In the genomic region with DNA sequence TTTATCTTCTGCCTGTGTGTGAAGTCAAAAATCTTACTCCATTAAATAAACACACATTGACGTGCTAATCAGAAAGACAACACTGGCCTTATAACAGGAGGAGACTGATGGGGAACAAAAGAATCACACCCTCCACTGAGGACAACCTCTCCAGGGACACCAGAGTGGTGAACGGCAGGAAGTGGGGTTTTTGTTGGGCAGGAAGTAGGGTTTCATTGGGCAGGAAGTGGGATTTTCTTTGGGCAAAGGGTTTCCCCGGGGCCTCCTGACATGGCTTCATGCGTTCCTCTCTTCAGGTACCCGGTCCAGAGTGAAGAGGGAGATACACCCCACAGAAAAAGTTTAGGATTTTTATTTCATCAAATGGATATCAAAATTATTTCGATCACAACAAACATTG, we compare ENCODE assay signal across 22 cellular contexts. TPM values are rescaled to one million over a fixed set of nuclear protein-coding genes. Genes with fewer than 3 reads are reported as not detected.
DNase-seq lines count a peak whose midpoint lies in the region; ATAC-seq and TF ChIP-seq lines count a peak whose summit lies in the region.
"Had no signal": no experiment of that assay in that cellular context is flagged by ENCODE, and none has a peak within 500 bp of the region (broad histone marks: within the 10 kb centered on the region; RNA-seq: fewer than 3 reads in every experiment).

No MANE protein-coding gene starts in this region.

- peak overlapping the region; percentile 6 for H3K4me3 Mint-ChIP-seq in activated naive CD4-positive, alpha-beta T cell treated with anti-CD3 and anti-CD28 coated beads, Interleukin-2, amount 50 U/mL, for 24 hours
- H3K4me3 Mint-ChIP-seq in activated CD8-positive, alpha-beta T cell treated with anti-CD3 and anti-CD28 coated beads for 36 hours: no peak overlapping the region
- H3K4me3 Mint-ChIP-seq in stimulated activated naive B cell treated with anti-CD40 and anti-IgM and Interleukin-4, amounts not matched to agents 10 μg/mL and 1 μg/mL and 100 μg/mL, for 72 hours: peak overlapping the region in 1 of 2 donors; percentile 52
- H3K4me3 Mint-ChIP-seq: neural crest cell had no signal

- no peak for TF ChIP-seq CTCF in activated CD8-positive, alpha-beta T cell treated with anti-CD3 and anti-CD28 coated beads for 36 hours (IDR thresholded peaks at IDR 0.05)
- TF ChIP-seq CTCF in prostate gland (IDR thresholded peaks at IDR 0.05): no peak

- POLR2A ChIA-PET in activated CD8-positive, alpha-beta T cell treated with anti-CD3 and anti-CD28 coated beads for 36 hours (lab: Charles Lee): no interaction called here
- POLR2A ChIA-PET in HEK293T (lab: Yijun Ruan, JAX): no interaction called here

- H3K4me1 Mint-ChIP-seq in activated naive CD4-positive, alpha-beta T cell treated with anti-CD3 and anti-CD28 coated beads, Interleukin-2, amount 50 U/mL, for 24 hours: peaks cover 20% of the 10 kb centered on the region
- peaks cover 16% of the 10 kb centered on the region for H3K4me1 Mint-ChIP-seq in activated CD8-positive, alpha-beta T cell treated with anti-CD3 and anti-CD28 coated beads for 36 hours (ENCODE audit: low read depth)
- peaks cover 11 to 16% of the 10 kb centered on the region in 2 donors for H3K4me1 Mint-ChIP-seq in stimulated activated naive B cell treated with anti-CD40 and anti-IgM and Interleukin-4, amounts not matched to agents 10 μg/mL and 1 μg/mL and 100 μg/mL, for 72 hours

- intact Hi-C loops in activated CD8-positive, alpha-beta T cell treated with anti-CD3 and anti-CD28 coated beads for 36 hours (cut with micrococcal nuclease): no loop called here
- intact Hi-C loops in prostate gland (cut with DNase I): no loop called here

- H3K27me3 Mint-ChIP-seq in activated naive CD4-positive, alpha-beta T cell treated with anti-CD3 and anti-CD28 coated beads, Interleukin-2, amount 50 U/mL, for 24 hours: peaks cover 43% of the 10 kb centered on the region
- peaks cover 31% of the 10 kb centered on the region for H3K27me3 Mint-ChIP-seq in activated CD8-positive, alpha-beta T cell treated with anti-CD3 and anti-CD28 coated beads for 36 hours
- peaks cover 63 to 73% of the 10 kb centered on the region in 2 donors for H3K27me3 Mint-ChIP-seq in stimulated activated naive B cell treated with anti-CD40 and anti-IgM and Interleukin-4, amounts not matched to agents 10 μg/mL and 1 μg/mL and 100 μg/mL, for 72 hours

- peaks cover 2% of the 10 kb centered on the region for H3K36me3 Mint-ChIP-seq in activated naive CD4-positive, alpha-beta T cell treated with anti-CD3 and anti-CD28 coated beads, Interleukin-2, amount 50 U/mL, for 24 hours
- H3K36me3 Mint-ChIP-seq in activated CD8-positive, alpha-beta T cell treated with anti-CD3 and anti-CD28 coated beads for 36 hours (ENCODE audit: low read depth): no peaks in the 10 kb centered on the region
- H3K36me3 Mint-ChIP-seq in stimulated activated naive B cell treated with anti-CD40 and anti-IgM and Interleukin-4, amounts not matched to agents 10 μg/mL and 1 μg/mL and 100 μg/mL, for 72 hours: peaks cover 3 to 11% of the 10 kb centered on the region in 2 donors

- no peaks in the 10 kb centered on the region for H3K36me3 ChIP-seq in prostate gland
- H3K36me3 ChIP-seq: ascending aorta, colonic mucosa, HAP-1 had no signal

- H3K27me3 ChIP-seq in prostate gland (replicated peaks; ENCODE audit: insufficient read depth): no peaks in the 10 kb centered on the region
- H3K27me3 ChIP-seq: ascending aorta, colonic mucosa had no signal

- no peak for TF ChIP-seq POLR2A in prostate gland (IDR thresholded peaks at IDR 0.05)

- CTCF ChIA-PET in activated CD8-positive, alpha-beta T cell treated with anti-CD3 and anti-CD28 coated beads for 36 hours (lab: Charles Lee): no interaction called here
- CTCF ChIA-PET in HEK293T (lab: Yijun Ruan, JAX): no interaction called here

- peak; percentile 53 for ATAC-seq in HG03571 (IDR thresholded peaks at IDR 0.05; ENCODE audit: unreplicated experiment)
- peak; percentile 49 for ATAC-seq in activated CD8-positive, alpha-beta T cell treated with anti-CD3 and anti-CD28 coated beads for 36 hours
- ATAC-seq in stimulated activated naive B cell treated with anti-CD40 and anti-IgM and Interleukin-4, amounts not matched to agents 10 μg/mL and 1 μg/mL and 100 μg/mL, for 72 hours (replicated peaks): peak; percentile 77 to 81

- no peak overlapping the region for H3K27ac ChIP-seq in prostate gland
- H3K27ac ChIP-seq: ascending aorta, colonic mucosa, PC-9 had no signal

- no peaks in the 10 kb centered on the region for H3K9me3 ChIP-seq in prostate gland
- H3K9me3 ChIP-seq: ascending aorta, colonic mucosa, HAP-1, SK-N-SH had no signal

- peaks cover 13% of the 10 kb centered on the region for H3K9me3 Mint-ChIP-seq in activated naive CD4-positive, alpha-beta T cell treated with anti-CD3 and anti-CD28 coated beads, Interleukin-2, amount 50 U/mL, for 24 hours
- H3K9me3 Mint-ChIP-seq in activated CD8-positive, alpha-beta T cell treated with anti-CD3 and anti-CD28 coated beads for 36 hours: peaks cover 3% of the 10 kb centered on the region
- peaks cover 10 to 16% of the 10 kb centered on the region in 2 donors for H3K9me3 Mint-ChIP-seq in stimulated activated naive B cell treated with anti-CD40 and anti-IgM and Interleukin-4, amounts not matched to agents 10 μg/mL and 1 μg/mL and 100 μg/mL, for 72 hours

- H3K4me1 ChIP-seq in prostate gland (replicated peaks): no peaks in the 10 kb centered on the region
- H3K4me1 ChIP-seq: ascending aorta, colonic mucosa, HAP-1 had no signal

- DNase-seq in activated naive CD4-positive, alpha-beta T cell (lab: John Stamatoyannopoulos, UW): no peak
- peak; percentile 21 for DNase-seq in activated CD8-positive, alpha-beta T cell treated with anti-CD3 and anti-CD28 coated beads for 36 hours
- DNase-seq in stimulated activated naive B cell treated with anti-CD40 and anti-IgM and Interleukin-4, amounts not matched to agents 10 μg/mL and 1 μg/mL and 100 μg/mL, for 72 hours: peak; percentile 23
- no peak for DNase-seq in NCI-H69 (lab: John Stamatoyannopoulos, UW)
- DNase-seq in prostate gland (ENCODE audit: low spot score): no peak
- DNase-seq in HEK293T (ENCODE audit: extremely low spot score): no peak
- DNase-seq: activated CD8-positive, alpha-beta memory T cell treated with anti-CD3 and anti-CD28 coated beads, Interleukin-2, amount 50 U/mL, for 4 hours; colonic mucosa; glutamatergic neuron; mammary epithelial cell; NCI-H187; NCI-H524; PC-9; SK-N-SH; stimulated activated CD4-positive, alpha-beta T cell treated with anti-CD3 and anti-CD28 coated beads, Interleukin-1b, Interleukin-23, amount 100 ng/mL, for 48 hours; stimulated activated CD8-positive, alpha-beta memory T cell treated with anti-CD3 and anti-CD28 coated beads, Interleukin-4, amount 100 ng/mL, for 48 hours; trophoblast cell had no signal

- WGBS in prostate gland: 36% methylated on average over 6 of the region's 6 CpGs

- H3K4me3 ChIP-seq in prostate gland: no peak overlapping the region
- H3K4me3 ChIP-seq: ascending aorta, colonic mucosa, HAP-1, PC-9 had no signal

- no peak overlapping the region for H3K27ac Mint-ChIP-seq in activated naive CD4-positive, alpha-beta T cell treated with anti-CD3 and anti-CD28 coated beads, Interleukin-2, amount 50 U/mL, for 24 hours
- no peak overlapping the region for H3K27ac Mint-ChIP-seq in activated CD8-positive, alpha-beta T cell treated with anti-CD3 and anti-CD28 coated beads for 36 hours
- peak overlapping the region; percentile 42 for H3K27ac Mint-ChIP-seq in stimulated activated naive B cell treated with anti-CD40 and anti-IgM and Interleukin-4, amounts not matched to agents 10 μg/mL and 1 μg/mL and 100 μg/mL, for 72 hours

TF ChIP-seq in HEK293T, 16 proteins besides CTCF, POLR2A, EP300 and RAD21:
- no peak for TF ChIP-seq TARDBP (IDR thresholded peaks at IDR 0.05)
- TF ChIP-seq SP1 (IDR thresholded peaks at IDR 0.05): no peak
- no peak for TF ChIP-seq L3MBTL2 (conservative IDR thresholded peaks at IDR 0.05)
- no peak for TF ChIP-seq ARNT (IDR thresholded peaks at IDR 0.05)
- TF ChIP-seq FOXM1 (IDR thresholded peaks at IDR 0.05; ENCODE audit: borderline replicate concordance): no peak
- TF ChIP-seq FOXA1 (IDR thresholded peaks at IDR 0.05): no peak
- TF ChIP-seq SUZ12 (IDR thresholded peaks at IDR 0.05): no peak

RNA-seq across cellular contexts. Expression of a gene that starts 30.6 kb away (rescaled TPM):
- total RNA-seq in activated CD8-positive, alpha-beta T cell treated with anti-CD3 and anti-CD28 coated beads for 36 hours: 1 to 10 TPM; 1.3 to 1.6 TPM
- total RNA-seq in prostate gland: 10 to 100 TPM in 1 of 2 donors, under 1 TPM in 1; 0.36 to 10.5 TPM
- total RNA-seq: ascending aorta, mammary epithelial cell, PC-9 had no signal

Comparison
In these comparisons a context has a peak if more than half of its experiments do, and no peak if none do; other contexts are left out.
1. DNase-seq: peak in activated CD8-positive, alpha-beta T cell treated with anti-CD3 and anti-CD28 coated beads for 36 hours (single experiment) and stimulated activated naive B cell treated with anti-CD40 and anti-IgM and Interleukin-4, amounts not matched to agents 10 μg/mL and 1 μg/mL and 100 μg/mL, for 72 hours (single experiment); none in activated naive CD4-positive, alpha-beta T cell (0 of 4), NCI-H69 (single experiment), prostate gland (single experiment) and HEK293T (single experiment).
2. Peak in every context shown above with its lines, with median percentiles within 50 percentile points of each other: ATAC-seq.